15 cellular contexts compared by ENCODE assay signal in genomic region chr6:11804706-11805105, GRCh38. TPM values are rescaled to one million over a fixed set of nuclear protein-coding genes. Genes with fewer than 3 reads are reported as not detected.
DNase-seq lines count a peak whose midpoint lies in the region; ATAC-seq and TF ChIP-seq lines count a peak whose summit lies in the region.
"Had no signal": no experiment of that assay in that cellular context is flagged by ENCODE, and none has a peak within 500 bp of the region (broad histone marks: within the 10 kb centered on the region; RNA-seq: fewer than 3 reads in every experiment).

No MANE protein-coding gene starts in this region.

- no peak overlapping the region for H2AFZ ChIP-seq in Karpas-422 (ENCODE audit: low read length)

- TF ChIP-seq CTCF in progenitor cell of endocrine pancreas (IDR thresholded peaks at IDR 0.05; ENCODE audit: unreplicated experiment): no peak

- H3K27ac ChIP-seq in epithelial cell of prostate (peak overlapping the region; percentile 69), Karpas-422 (ENCODE audit: low read length) (no peak overlapping the region)

- no peaks in the 10 kb centered on the region for H3K36me3 Mint-ChIP-seq in progenitor cell of endocrine pancreas (ENCODE audit: insufficient read depth)

- H3K9me2 ChIP-seq in Karpas-422 (replicated peaks; ENCODE audit: insufficient read depth, low read length): no peaks in the 10 kb centered on the region

- H3K4me1 Mint-ChIP-seq in progenitor cell of endocrine pancreas (ENCODE audit: low read depth): peaks cover 9% of the 10 kb centered on the region

- H3K9me3 ChIP-seq in Karpas-422 (ENCODE audit: low read length): no peaks in the 10 kb centered on the region

- no peaks in the 10 kb centered on the region for H3K4me1 ChIP-seq in Karpas-422 (ENCODE audit: low read length)

- no peaks in the 10 kb centered on the region for H3K36me3 ChIP-seq in Karpas-422 (ENCODE audit: insufficient read depth, low read length)

- H3K79me2 ChIP-seq in Karpas-422 (ENCODE audit: low read length): no peaks in the 10 kb centered on the region

- no peak overlapping the region for H3K9ac ChIP-seq in Karpas-422 (ENCODE audit: low read length)

- H3K4me2 ChIP-seq in Karpas-422 (ENCODE audit: low read depth, low read length, poor library complexity, severe bottlenecking): no peak overlapping the region

- no peak overlapping the region for H3K4me3 ChIP-seq in Karpas-422 (ENCODE audit: low read length)
- H3K4me3 ChIP-seq: K562 had no signal

- no peaks in the 10 kb centered on the region for H3K9me3 Mint-ChIP-seq in progenitor cell of endocrine pancreas (ENCODE audit: low read depth)
- H3K9me3 Mint-ChIP-seq: CD4-positive, alpha-beta T cell had no signal

- DNase-seq in Daoy (ENCODE audit: low read depth): peak; percentile 45
- peak; percentile 24 for DNase-seq in NCI-H226
- no peak for DNase-seq in epithelial cell of prostate (ENCODE audit: low read depth, low spot score)
- DNase-seq in progenitor cell of endocrine pancreas (ENCODE audit: low spot score, unreplicated experiment): no peak
- no peak for DNase-seq in Karpas-422
- DNase-seq in NCI-H774 (lab: John Stamatoyannopoulos, UW): no peak
- DNase-seq: CD4-positive, alpha-beta T cell; DMS79 treated with DMSO at 0.1 percent for 48 hours; HCEC 1CT; NCI-H1092; NCI-H82; SHP77 treated with DMSO at 0.1 percent for 48 hours had no signal

- peak overlapping the region; percentile 27 for H3K27ac Mint-ChIP-seq in progenitor cell of endocrine pancreas
- H3K27ac Mint-ChIP-seq: CD4-positive, alpha-beta T cell had no signal

- no peaks in the 10 kb centered on the region for H3K27me3 ChIP-seq in Karpas-422 (ENCODE audit: low read length)

- peaks cover 3% of the 10 kb centered on the region for H3K27me3 Mint-ChIP-seq in progenitor cell of endocrine pancreas
- H3K27me3 Mint-ChIP-seq: CD4-positive, alpha-beta T cell had no signal

- ATAC-seq in HG03097 (IDR thresholded peaks at IDR 0.05; ENCODE audit: low FRiP score, unreplicated experiment) (no peak), GM21381 (IDR thresholded peaks at IDR 0.05; ENCODE audit: unreplicated experiment) (no peak)

- H3K4me3 Mint-ChIP-seq in progenitor cell of endocrine pancreas (ENCODE audit: low read depth): no peak overlapping the region
- H3K4me3 Mint-ChIP-seq: CD4-positive, alpha-beta T cell had no signal

- H4K20me1 ChIP-seq in Karpas-422 (ENCODE audit: insufficient read depth, low read depth, low read length): no peaks in the 10 kb centered on the region

RNA-seq across cellular contexts. Expression of gene ADTRP, which starts 26.1 kb away (rescaled TPM):
- 2.5 and 2.8 TPM in 2 replicates for total RNA-seq in Daoy (2014; rRNA removed; shearing (Covaris generic))
- total RNA-seq in progenitor cell of endocrine pancreas: not detected in 2 replicates
- not detected in 2 replicates for total RNA-seq in Karpas-422 (2014; rRNA removed; shearing (Covaris generic); ENCODE audit: low replicate concordance)

Comparison
In these comparisons a context has a peak if more than half of its experiments do, and no peak if none do; other contexts are left out.
1. DNase-seq: peak in Daoy (single experiment) and NCI-H226 (single experiment); none in epithelial cell of prostate (single experiment), progenitor cell of endocrine pancreas (single experiment), Karpas-422 (single experiment) and NCI-H774 (single experiment).